Comparison of ENCODE assay signal across 1 cellular context in the genomic region with DNA sequence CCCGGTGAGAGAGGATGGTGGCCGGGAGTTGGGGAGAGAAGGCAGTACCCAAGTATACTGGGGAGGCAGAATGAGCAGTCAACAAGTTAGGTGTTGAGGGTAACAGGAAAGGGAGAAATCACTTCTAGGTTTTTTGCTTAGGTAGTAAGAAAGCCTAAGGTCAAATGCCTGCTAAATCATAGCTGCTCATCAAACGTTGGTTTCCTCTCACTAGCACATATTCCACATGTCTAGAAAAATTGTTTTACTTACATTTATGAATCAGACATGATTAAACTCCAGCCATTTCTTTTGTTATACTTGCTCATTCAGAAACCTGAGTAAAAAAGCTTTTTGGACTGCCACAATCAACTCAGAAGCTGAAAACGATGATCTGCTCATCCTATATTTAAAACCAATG.
TF ChIP-seq lines count a peak whose summit lies in the region.

No MANE protein-coding gene starts in this region.

TF ChIP-seq in H1, 55 proteins besides CTCF, POLR2A, EP300 and RAD21:
- TF ChIP-seq SAP30 (IDR thresholded peaks at IDR 0.05; ENCODE audit: insufficient read depth, insufficient replicate concordance, low read length) (no peak), JUN (IDR thresholded peaks at IDR 0.05; ENCODE audit: low read depth, low read length) (no peak), KDM5A (IDR thresholded peaks at IDR 0.05; ENCODE audit: low read length) (no peak), SIN3A (conservative IDR thresholded peaks at IDR 0.05 in 1 of 2, IDR thresholded peaks at IDR 0.05 in 1 of 2; ENCODE audit: low read depth in 1 of 2, low read length in 2 of 2) (no peak), GTF2F1 (IDR thresholded peaks at IDR 0.05; ENCODE audit: borderline replicate concordance, low read depth, low read length) (no peak), KDM4A (IDR thresholded peaks at IDR 0.05; ENCODE audit: low read depth, low read length, severe bottlenecking) (no peak), ASH2L (IDR thresholded peaks at IDR 0.05; ENCODE audit: low read length) (no peak), RXRA (IDR thresholded peaks at IDR 0.05; ENCODE audit: insufficient read depth, low read depth, low read length) (no peak), CREB1 (IDR thresholded peaks at IDR 0.05) (no peak), BRCA1 (IDR thresholded peaks at IDR 0.05; ENCODE audit: low read depth, low read length) (no peak), CBX8 (IDR thresholded peaks at IDR 0.05; ENCODE audit: borderline replicate concordance, low read depth, low read length) (no peak), SRF (IDR thresholded peaks at IDR 0.05; ENCODE audit: low read depth, low read length) (no peak), CTBP2 (IDR thresholded peaks at IDR 0.05; ENCODE audit: borderline replicate concordance, insufficient read depth, insufficient read length, low read length) (no peak), POLR2AphosphoS5 (IDR thresholded peaks at IDR 0.05; ENCODE audit: low read depth, low read length) (no peak), TCF12 (IDR thresholded peaks at IDR 0.05; ENCODE audit: low read depth, low read length) (no peak), TAF1 (IDR thresholded peaks at IDR 0.05; ENCODE audit: low read depth, low read length) (no peak), EGR1 (IDR thresholded peaks at IDR 0.05; ENCODE audit: borderline replicate concordance, low read depth, low read length) (no peak), JUND (IDR thresholded peaks at IDR 0.05; ENCODE audit: low read length) (no peak), TAF7 (optimal IDR thresholded peaks at IDR 0.05; ENCODE audit: borderline replicate concordance, low read depth, low read length) (no peak), RBBP5 (IDR thresholded peaks at IDR 0.05; ENCODE audit: borderline replicate concordance, low read depth, low read length) (no peak)
